ENCODE assay signal across 1 cellular context in the genomic region with DNA sequence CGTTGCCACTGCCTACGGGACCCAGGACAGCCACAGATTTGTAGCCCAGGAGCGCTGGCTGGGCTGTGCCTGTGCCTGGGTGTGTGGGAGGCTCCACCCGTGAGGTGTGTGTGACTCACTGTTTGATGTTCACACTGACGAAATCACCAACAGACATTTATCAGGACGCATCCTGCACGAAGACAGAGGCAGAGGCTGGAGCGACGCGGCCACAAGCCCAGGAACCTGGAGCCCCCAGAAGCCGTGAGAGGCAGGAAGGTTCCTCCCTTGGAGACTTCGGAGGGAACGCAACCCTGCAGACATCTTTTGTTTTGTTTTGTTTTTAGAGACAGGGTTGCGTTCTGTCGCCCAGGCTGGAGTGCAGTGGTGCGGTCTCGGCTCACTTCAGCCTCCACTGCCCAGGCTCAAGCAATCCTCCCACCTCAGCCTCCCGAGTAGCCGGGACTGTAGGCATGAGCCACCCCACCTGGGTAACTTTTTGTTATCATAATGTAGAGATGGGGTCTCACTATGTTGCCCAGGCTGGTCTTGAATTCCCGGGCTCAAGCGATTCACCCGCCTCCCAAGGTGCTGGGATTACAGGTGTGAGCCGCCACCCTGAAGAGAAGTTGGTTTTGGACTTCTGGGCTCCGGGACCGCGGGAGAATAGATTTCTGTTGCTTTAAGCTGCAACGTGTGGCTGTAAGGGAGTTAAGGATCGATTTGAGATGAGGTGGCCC.
TF ChIP-seq lines count a peak whose summit lies in the region.

No MANE protein-coding gene starts in this region.

TF ChIP-seq in K562, 482 proteins besides CTCF, POLR2A, EP300 and RAD21 (continued from another document and continues in another):
- no peak for TF ChIP-seq TFE3 (CRISPR knock-in tag; IDR thresholded peaks at IDR 0.05)
- TF ChIP-seq STAT5A (IDR thresholded peaks at IDR 0.05; ENCODE audit: borderline replicate concordance, low read length): no peak; the same call in 1 of the 2 replicates
- no peak for TF ChIP-seq ZBTB34 (CRISPR knock-in tag; IDR thresholded peaks at IDR 0.05)
- TF ChIP-seq, protein P1, sequence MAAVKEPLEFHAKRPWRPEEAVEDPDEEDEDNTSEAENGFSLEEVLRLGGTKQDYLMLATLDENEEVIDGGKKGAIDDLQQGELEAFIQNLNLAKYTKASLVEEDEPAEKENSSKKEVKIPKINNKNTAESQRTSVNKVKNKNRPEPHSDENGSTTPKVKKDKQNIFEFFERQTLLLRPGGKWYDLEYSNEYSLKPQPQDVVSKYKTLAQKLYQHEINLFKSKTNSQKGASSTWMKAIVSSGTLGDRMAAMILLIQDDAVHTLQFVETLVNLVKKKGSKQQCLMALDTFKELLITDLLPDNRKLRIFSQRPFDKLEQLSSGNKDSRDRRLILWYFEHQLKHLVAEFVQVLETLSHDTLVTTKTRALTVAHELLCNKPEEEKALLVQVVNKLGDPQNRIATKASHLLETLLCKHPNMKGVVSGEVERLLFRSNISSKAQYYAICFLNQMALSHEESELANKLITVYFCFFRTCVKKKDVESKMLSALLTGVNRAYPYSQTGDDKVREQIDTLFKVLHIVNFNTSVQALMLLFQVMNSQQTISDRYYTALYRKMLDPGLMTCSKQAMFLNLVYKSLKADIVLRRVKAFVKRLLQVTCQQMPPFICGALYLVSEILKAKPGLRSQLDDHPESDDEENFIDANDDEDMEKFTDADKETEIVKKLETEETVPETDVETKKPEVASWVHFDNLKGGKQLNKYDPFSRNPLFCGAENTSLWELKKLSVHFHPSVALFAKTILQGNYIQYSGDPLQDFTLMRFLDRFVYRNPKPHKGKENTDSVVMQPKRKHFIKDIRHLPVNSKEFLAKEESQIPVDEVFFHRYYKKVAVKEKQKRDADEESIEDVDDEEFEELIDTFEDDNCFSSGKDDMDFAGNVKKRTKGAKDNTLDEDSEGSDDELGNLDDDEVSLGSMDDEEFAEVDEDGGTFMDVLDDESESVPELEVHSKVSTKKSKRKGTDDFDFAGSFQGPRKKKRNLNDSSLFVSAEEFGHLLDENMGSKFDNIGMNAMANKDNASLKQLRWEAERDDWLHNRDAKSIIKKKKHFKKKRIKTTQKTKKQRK (IDR thresholded peaks at IDR 0.05; ENCODE audit: borderline replicate concordance, low read depth, low read length): no peak
- TF ChIP-seq TEAD4 (IDR thresholded peaks at IDR 0.05; ENCODE audit: low read length): peak; percentile 64
- no peak for TF ChIP-seq TEAD4 (CRISPR knock-in tag; IDR thresholded peaks at IDR 0.05; ENCODE audit: borderline replicate concordance)
- TF ChIP-seq HDGF (IDR thresholded peaks at IDR 0.05): no peak
- peak; percentile 19 for TF ChIP-seq TAF1 (IDR thresholded peaks at IDR 0.05; ENCODE audit: control insufficient read depth, extremely low read depth, insufficient read depth, low read length, severe bottlenecking)
- TF ChIP-seq ZFPM2 (CRISPR knock-in tag; IDR thresholded peaks at IDR 0.05): no peak
- no peak for TF ChIP-seq ADNP (tag; IDR thresholded peaks at IDR 0.05)
- no peak for TF ChIP-seq U2AF2 (optimal IDR thresholded peaks at IDR 0.05; ENCODE audit: low read depth, low read length)
- peak in 1 of 2 experiments; percentile 66; a peak in 1 of 4 replicates for TF ChIP-seq KDM4B (IDR thresholded peaks at IDR 0.05; ENCODE audit: borderline replicate concordance in 2 of 2, low read depth in 1 of 2)
- TF ChIP-seq ERF (CRISPR knock-in tag; IDR thresholded peaks at IDR 0.05): no peak
- TF ChIP-seq ZSCAN29 (IDR thresholded peaks at IDR 0.05): no peak
- peak; percentile 92 for TF ChIP-seq BHLHE40 (IDR thresholded peaks at IDR 0.05; ENCODE audit: low read length)
- TF ChIP-seq, protein P2, sequence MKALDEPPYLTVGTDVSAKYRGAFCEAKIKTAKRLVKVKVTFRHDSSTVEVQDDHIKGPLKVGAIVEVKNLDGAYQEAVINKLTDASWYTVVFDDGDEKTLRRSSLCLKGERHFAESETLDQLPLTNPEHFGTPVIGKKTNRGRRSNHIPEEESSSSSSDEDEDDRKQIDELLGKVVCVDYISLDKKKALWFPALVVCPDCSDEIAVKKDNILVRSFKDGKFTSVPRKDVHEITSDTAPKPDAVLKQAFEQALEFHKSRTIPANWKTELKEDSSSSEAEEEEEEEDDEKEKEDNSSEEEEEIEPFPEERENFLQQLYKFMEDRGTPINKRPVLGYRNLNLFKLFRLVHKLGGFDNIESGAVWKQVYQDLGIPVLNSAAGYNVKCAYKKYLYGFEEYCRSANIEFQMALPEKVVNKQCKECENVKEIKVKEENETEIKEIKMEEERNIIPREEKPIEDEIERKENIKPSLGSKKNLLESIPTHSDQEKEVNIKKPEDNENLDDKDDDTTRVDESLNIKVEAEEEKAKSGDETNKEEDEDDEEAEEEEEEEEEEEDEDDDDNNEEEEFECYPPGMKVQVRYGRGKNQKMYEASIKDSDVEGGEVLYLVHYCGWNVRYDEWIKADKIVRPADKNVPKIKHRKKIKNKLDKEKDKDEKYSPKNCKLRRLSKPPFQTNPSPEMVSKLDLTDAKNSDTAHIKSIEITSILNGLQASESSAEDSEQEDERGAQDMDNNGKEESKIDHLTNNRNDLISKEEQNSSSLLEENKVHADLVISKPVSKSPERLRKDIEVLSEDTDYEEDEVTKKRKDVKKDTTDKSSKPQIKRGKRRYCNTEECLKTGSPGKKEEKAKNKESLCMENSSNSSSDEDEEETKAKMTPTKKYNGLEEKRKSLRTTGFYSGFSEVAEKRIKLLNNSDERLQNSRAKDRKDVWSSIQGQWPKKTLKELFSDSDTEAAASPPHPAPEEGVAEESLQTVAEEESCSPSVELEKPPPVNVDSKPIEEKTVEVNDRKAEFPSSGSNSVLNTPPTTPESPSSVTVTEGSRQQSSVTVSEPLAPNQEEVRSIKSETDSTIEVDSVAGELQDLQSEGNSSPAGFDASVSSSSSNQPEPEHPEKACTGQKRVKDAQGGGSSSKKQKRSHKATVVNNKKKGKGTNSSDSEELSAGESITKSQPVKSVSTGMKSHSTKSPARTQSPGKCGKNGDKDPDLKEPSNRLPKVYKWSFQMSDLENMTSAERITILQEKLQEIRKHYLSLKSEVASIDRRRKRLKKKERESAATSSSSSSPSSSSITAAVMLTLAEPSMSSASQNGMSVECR (CRISPR knock-in tag; IDR thresholded peaks at IDR 0.05): no peak
- no peak for TF ChIP-seq ZBTB7A (IDR thresholded peaks at IDR 0.05; ENCODE audit: borderline replicate concordance, control insufficient read depth, low read depth, low read length)
- no peak for TF ChIP-seq NUFIP1 (IDR thresholded peaks at IDR 0.05; ENCODE audit: partially characterized antibody)
- TF ChIP-seq E4F1 (CRISPR knock-in tag; IDR thresholded peaks at IDR 0.05; ENCODE audit: borderline replicate concordance): no peak
- TF ChIP-seq ZNF431 (CRISPR knock-in tag; IDR thresholded peaks at IDR 0.05): no peak
- no peak for TF ChIP-seq RB1 (IDR thresholded peaks at IDR 0.05; ENCODE audit: low read depth)
- TF ChIP-seq, protein P3, sequence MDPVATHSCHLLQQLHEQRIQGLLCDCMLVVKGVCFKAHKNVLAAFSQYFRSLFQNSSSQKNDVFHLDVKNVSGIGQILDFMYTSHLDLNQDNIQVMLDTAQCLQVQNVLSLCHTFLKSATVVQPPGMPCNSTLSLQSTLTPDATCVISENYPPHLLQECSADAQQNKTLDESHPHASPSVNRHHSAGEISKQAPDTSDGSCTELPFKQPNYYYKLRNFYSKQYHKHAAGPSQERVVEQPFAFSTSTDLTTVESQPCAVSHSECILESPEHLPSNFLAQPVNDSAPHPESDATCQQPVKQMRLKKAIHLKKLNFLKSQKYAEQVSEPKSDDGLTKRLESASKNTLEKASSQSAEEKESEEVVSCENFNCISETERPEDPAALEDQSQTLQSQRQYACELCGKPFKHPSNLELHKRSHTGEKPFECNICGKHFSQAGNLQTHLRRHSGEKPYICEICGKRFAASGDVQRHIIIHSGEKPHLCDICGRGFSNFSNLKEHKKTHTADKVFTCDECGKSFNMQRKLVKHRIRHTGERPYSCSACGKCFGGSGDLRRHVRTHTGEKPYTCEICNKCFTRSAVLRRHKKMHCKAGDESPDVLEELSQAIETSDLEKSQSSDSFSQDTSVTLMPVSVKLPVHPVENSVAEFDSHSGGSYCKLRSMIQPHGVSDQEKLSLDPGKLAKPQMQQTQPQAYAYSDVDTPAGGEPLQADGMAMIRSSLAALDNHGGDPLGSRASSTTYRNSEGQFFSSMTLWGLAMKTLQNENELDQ (CRISPR knock-in tag; IDR thresholded peaks at IDR 0.05; ENCODE audit: borderline replicate concordance): no peak
- TF ChIP-seq, protein P4, sequence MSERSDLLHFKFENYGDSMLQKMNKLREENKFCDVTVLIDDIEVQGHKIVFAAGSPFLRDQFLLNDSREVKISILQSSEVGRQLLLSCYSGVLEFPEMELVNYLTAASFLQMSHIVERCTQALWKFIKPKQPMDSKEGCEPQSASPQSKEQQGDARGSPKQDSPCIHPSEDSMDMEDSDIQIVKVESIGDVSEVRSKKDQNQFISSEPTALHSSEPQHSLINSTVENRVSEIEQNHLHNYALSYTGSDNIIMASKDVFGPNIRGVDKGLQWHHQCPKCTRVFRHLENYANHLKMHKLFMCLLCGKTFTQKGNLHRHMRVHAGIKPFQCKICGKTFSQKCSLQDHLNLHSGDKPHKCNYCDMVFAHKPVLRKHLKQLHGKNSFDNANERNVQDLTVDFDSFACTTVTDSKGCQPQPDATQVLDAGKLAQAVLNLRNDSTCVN (CRISPR knock-in tag; IDR thresholded peaks at IDR 0.05): no peak
- peak; percentile 41 for TF ChIP-seq NEUROD1 (IDR thresholded peaks at IDR 0.05; ENCODE audit: borderline replicate concordance, low read depth, low read length, partially characterized antibody)
- TF ChIP-seq, protein P5, sequence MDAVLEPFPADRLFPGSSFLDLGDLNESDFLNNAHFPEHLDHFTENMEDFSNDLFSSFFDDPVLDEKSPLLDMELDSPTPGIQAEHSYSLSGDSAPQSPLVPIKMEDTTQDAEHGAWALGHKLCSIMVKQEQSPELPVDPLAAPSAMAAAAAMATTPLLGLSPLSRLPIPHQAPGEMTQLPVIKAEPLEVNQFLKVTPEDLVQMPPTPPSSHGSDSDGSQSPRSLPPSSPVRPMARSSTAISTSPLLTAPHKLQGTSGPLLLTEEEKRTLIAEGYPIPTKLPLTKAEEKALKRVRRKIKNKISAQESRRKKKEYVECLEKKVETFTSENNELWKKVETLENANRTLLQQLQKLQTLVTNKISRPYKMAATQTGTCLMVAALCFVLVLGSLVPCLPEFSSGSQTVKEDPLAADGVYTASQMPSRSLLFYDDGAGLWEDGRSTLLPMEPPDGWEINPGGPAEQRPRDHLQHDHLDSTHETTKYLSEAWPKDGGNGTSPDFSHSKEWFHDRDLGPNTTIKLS (IDR thresholded peaks at IDR 0.05; ENCODE audit: borderline replicate concordance, low read depth): no peak; the same call in 1 of the 2 replicates
- TF ChIP-seq, protein P6, sequence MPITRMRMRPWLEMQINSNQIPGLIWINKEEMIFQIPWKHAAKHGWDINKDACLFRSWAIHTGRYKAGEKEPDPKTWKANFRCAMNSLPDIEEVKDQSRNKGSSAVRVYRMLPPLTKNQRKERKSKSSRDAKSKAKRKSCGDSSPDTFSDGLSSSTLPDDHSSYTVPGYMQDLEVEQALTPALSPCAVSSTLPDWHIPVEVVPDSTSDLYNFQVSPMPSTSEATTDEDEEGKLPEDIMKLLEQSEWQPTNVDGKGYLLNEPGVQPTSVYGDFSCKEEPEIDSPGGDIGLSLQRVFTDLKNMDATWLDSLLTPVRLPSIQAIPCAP (CRISPR knock-in tag; IDR thresholded peaks at IDR 0.05; ENCODE audit: borderline replicate concordance): no peak
- TF ChIP-seq BRD4 (IDR thresholded peaks at IDR 0.05): no peak
- TF ChIP-seq, protein P7, sequence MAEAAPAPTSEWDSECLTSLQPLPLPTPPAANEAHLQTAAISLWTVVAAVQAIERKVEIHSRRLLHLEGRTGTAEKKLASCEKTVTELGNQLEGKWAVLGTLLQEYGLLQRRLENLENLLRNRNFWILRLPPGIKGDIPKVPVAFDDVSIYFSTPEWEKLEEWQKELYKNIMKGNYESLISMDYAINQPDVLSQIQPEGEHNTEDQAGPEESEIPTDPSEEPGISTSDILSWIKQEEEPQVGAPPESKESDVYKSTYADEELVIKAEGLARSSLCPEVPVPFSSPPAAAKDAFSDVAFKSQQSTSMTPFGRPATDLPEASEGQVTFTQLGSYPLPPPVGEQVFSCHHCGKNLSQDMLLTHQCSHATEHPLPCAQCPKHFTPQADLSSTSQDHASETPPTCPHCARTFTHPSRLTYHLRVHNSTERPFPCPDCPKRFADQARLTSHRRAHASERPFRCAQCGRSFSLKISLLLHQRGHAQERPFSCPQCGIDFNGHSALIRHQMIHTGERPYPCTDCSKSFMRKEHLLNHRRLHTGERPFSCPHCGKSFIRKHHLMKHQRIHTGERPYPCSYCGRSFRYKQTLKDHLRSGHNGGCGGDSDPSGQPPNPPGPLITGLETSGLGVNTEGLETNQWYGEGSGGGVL (CRISPR knock-in tag; IDR thresholded peaks at IDR 0.05): no peak
- TF ChIP-seq ARHGAP35 (IDR thresholded peaks at IDR 0.05; ENCODE audit: partially characterized antibody): no peak
